Comparison of ENCODE assay signal across 10 cellular contexts in genomic region chr9:76161546-76161945, GRCh38.
A peak's percentile ranks its signal among the peaks of the same experiment; 100 is the strongest.
DNase-seq lines count a peak whose midpoint lies in the region; ATAC-seq and TF ChIP-seq lines count a peak whose summit lies in the region.
"Had no signal": no experiment of that assay in that cellular context is flagged by ENCODE, and none has a peak within 500 bp of the region (broad histone marks: within the 10 kb centered on the region; RNA-seq: fewer than 3 reads in every experiment).

No MANE protein-coding gene starts in this region.

- H3K4me1 ChIP-seq in vagina (peaks cover 29% of the 10 kb centered on the region), Karpas-422 (ENCODE audit: low read length) (no peaks in the 10 kb centered on the region)

- DNase-seq in NCI-H2227 treated with DMSO at 0.1 percent for 48 hours (lab: John Stamatoyannopoulos, UW) (peak; percentile 70), fibroblast of mammary gland (ENCODE audit: low read depth) (peak; percentile 70), myocyte (ENCODE audit: low read depth) (peak; percentile 77), vagina (ENCODE audit: extremely low spot score in 2 of 2) (no peak), Karpas-422 (no peak)
- DNase-seq: activated CD4-positive, CD25-positive, alpha-beta regulatory T cell treated with anti-CD3 and anti-CD28 coated beads, Interleukin-2, amount 50 U/mL, for 72 hours; NCI-H524 treated with DMSO at 0.1 percent for 48 hours had no signal

- H3K9me2 ChIP-seq in Karpas-422 (replicated peaks; ENCODE audit: insufficient read depth, low read length), result no peaks in the 10 kb centered on the region

- no peak overlapping the region for H3K9ac ChIP-seq in Karpas-422 (ENCODE audit: low read length)

- H3K36me3 ChIP-seq in vagina, result peaks cover 0 to 20% of the 10 kb centered on the region in 2 donors
- no peaks in the 10 kb centered on the region for H3K36me3 ChIP-seq in Karpas-422 (ENCODE audit: insufficient read depth, low read length)

- no peaks in the 10 kb centered on the region for H3K9me3 ChIP-seq in vagina
- H3K9me3 ChIP-seq in Karpas-422 (ENCODE audit: low read length), result no peaks in the 10 kb centered on the region

- H3K4me2 ChIP-seq in Karpas-422 (ENCODE audit: low read depth, low read length, poor library complexity, severe bottlenecking), result no peak overlapping the region

- no peak for ATAC-seq in GM18867 (IDR thresholded peaks at IDR 0.05; ENCODE audit: unreplicated experiment)
- ATAC-seq in HG03175 (IDR thresholded peaks at IDR 0.05; ENCODE audit: unreplicated experiment), result no peak

- peak overlapping the region; percentile 64 for H3K27ac ChIP-seq in vagina
- H3K27ac ChIP-seq in Karpas-422 (ENCODE audit: low read length), result no peak overlapping the region

- no peak overlapping the region for H2AFZ ChIP-seq in Karpas-422 (ENCODE audit: low read length)

- no peaks in the 10 kb centered on the region for H3K79me2 ChIP-seq in Karpas-422 (ENCODE audit: low read length)

- H3K27me3 ChIP-seq in vagina, result no peaks in the 10 kb centered on the region
- H3K27me3 ChIP-seq in Karpas-422 (ENCODE audit: low read length), result no peaks in the 10 kb centered on the region

- TF ChIP-seq POLR2A in vagina (IDR thresholded peaks at IDR 0.05), result no peak

- H4K20me1 ChIP-seq in Karpas-422 (ENCODE audit: insufficient read depth, low read depth, low read length), result no peaks in the 10 kb centered on the region

- intact Hi-C loops in vagina (cut with DNase I), result no loop called here

- TF ChIP-seq CTCF in fibroblast of mammary gland (conservative IDR thresholded peaks at IDR 0.05; ENCODE audit: control insufficient read depth, insufficient read depth, low read depth, low read length) (no peak), vagina (IDR thresholded peaks at IDR 0.05) (no peak)

- no peak overlapping the region for H3K4me3 ChIP-seq in fibroblast of mammary gland (ENCODE audit: control insufficient read depth, low read depth, low read length)
- no peak overlapping the region for H3K4me3 ChIP-seq in vagina
- H3K4me3 ChIP-seq in Karpas-422 (ENCODE audit: low read length), result no peak overlapping the region
- H3K4me3 ChIP-seq: skin epidermis had no signal

Comparison
In these comparisons a context has a peak if more than half of its experiments do, and no peak if none do; other contexts are left out.
1. DNase-seq: peak in NCI-H2227 treated with DMSO at 0.1 percent for 48 hours (single experiment), fibroblast of mammary gland (single experiment) and myocyte (single experiment); none in vagina (0 of 2) and Karpas-422 (single experiment).